19 cellular contexts compared by ENCODE assay signal in the genomic region with DNA sequence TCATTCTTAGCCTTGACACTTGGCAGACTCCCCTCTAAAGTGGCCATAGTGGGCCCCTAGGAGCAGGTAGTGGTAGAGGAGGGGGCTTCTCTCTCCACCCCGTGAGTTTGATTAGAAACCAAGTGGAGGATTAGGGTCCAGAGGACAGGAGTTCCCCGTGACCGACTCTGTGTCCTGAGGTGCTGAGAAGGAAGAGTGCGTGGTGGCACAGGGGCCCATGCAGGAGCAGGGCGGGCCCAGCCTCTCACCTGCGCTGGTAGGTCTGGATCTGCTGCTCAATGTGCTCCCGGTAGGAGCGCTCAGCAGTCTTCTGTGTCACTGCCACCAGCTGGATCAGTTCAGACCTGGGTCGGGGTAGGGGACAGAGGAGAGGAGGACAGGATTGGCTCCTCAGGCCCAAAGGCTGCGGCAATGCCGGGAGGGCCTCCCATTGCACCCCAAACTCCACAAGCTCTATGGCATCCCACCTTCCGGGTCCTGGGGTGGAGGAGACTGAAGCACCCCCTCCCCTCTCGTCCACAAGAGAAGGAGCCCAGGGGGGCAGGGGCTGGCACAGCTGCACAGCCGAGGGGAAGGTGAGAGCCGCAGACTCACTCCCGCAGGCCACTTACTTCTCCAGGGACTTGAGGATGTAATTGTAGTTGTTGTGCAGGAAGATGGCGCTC. TPM values are rescaled to one million over a fixed set of nuclear protein-coding genes. Genes with fewer than 3 reads are reported as not detected.
DNase-seq lines count a peak whose midpoint lies in the region; ATAC-seq and TF ChIP-seq lines count a peak whose summit lies in the region.
"Had no signal": no experiment of that assay in that cellular context is flagged by ENCODE, and none has a peak within 500 bp of the region (broad histone marks: within the 10 kb centered on the region; RNA-seq: fewer than 3 reads in every experiment).

No MANE protein-coding gene starts in this region.

- peak; percentile 19 for DNase-seq in DMS79 treated with DMSO at 0.1 percent for 48 hours (lab: John Stamatoyannopoulos, UW)
- no peak for DNase-seq in DMS79 (lab: John Stamatoyannopoulos, UW)
- DNase-seq in cardiac septum (ENCODE audit: low spot score) = peak; percentile 67
- DNase-seq in left ventricle myocardium superior = no peak
- peak; percentile 9 for DNase-seq in left kidney (ENCODE audit: low read depth, low spot score)
- DNase-seq in stimulated activated effector memory CD8-positive, alpha-beta T cell treated with anti-CD3 and anti-CD28 coated beads, Interleukin-12 subunit alpha, Interleukin-12 subunit beta, amount 100 ng/mL, for 72 hours (ENCODE audit: low spot score in 2 of 2) = no peak
- no peak for DNase-seq in glomerular visceral epithelial cell (ENCODE audit: extremely low spot score)
- no peak for DNase-seq in psoas muscle
- DNase-seq: Caco-2 had no signal

- no peak for TF ChIP-seq CTCF in psoas muscle (IDR thresholded peaks at IDR 0.05)

- H3K36me3 Mint-ChIP-seq in stimulated activated effector memory CD8-positive, alpha-beta T cell treated with anti-CD3 and anti-CD28 coated beads, Interleukin-12 subunit alpha, Interleukin-12 subunit beta, amount 100 ng/mL, for 72 hours = peaks cover 38% of the 10 kb centered on the region

- H3K4me1 Mint-ChIP-seq in stimulated activated effector memory CD8-positive, alpha-beta T cell treated with anti-CD3 and anti-CD28 coated beads, Interleukin-12 subunit alpha, Interleukin-12 subunit beta, amount 100 ng/mL, for 72 hours = peaks cover 5% of the 10 kb centered on the region
- H3K4me1 Mint-ChIP-seq: CD14-positive monocyte had no signal

- no peak for ATAC-seq in left ventricle myocardium superior
- ATAC-seq in stimulated activated effector memory CD8-positive, alpha-beta T cell treated with anti-CD3 and anti-CD28 coated beads, Interleukin-12 subunit alpha, Interleukin-12 subunit beta, amount 100 ng/mL, for 72 hours = no peak
- no peak for ATAC-seq in psoas muscle
- ATAC-seq: GM12878, HepG2 had no signal

- peaks cover 5 to 80% of the 10 kb centered on the region in 2 donors for H3K36me3 ChIP-seq in psoas muscle (ENCODE audit: insufficient read depth in 1 of 2, low read depth in 1 of 2)

- no peak overlapping the region for H3K27ac ChIP-seq in psoas muscle
- H3K27ac ChIP-seq: 22Rv1 had no signal

- intact Hi-C loops in cardiac septum (cut with DNase I) (no loop called here), left ventricle myocardium superior (cut with micrococcal nuclease) (no loop called here), psoas muscle (cut with DNase I) (no loop called here)

- WGBS in psoas muscle, 3 donors = 80 to 86% (median 82%) methylated on average over 17 of the region's 17 CpGs

- peak overlapping the region; percentile 52 for H3K27ac Mint-ChIP-seq in stimulated activated effector memory CD8-positive, alpha-beta T cell treated with anti-CD3 and anti-CD28 coated beads, Interleukin-12 subunit alpha, Interleukin-12 subunit beta, amount 100 ng/mL, for 72 hours
- H3K27ac Mint-ChIP-seq: CD14-positive monocyte had no signal

- no peaks in the 10 kb centered on the region for H3K9me3 ChIP-seq in psoas muscle
- H3K9me3 ChIP-seq: Caco-2 had no signal

- no peaks in the 10 kb centered on the region for H3K27me3 ChIP-seq in psoas muscle (ENCODE audit: insufficient read depth in 3 of 3, low read length in 2 of 3)

- H3K4me1 ChIP-seq in psoas muscle = no peaks in the 10 kb centered on the region
- H3K4me1 ChIP-seq: Caco-2 had no signal

- no peak overlapping the region for H3K4me3 ChIP-seq in psoas muscle
- H3K4me3 ChIP-seq: GM12878 had no signal

- no peaks in the 10 kb centered on the region for H3K9me3 Mint-ChIP-seq in stimulated activated effector memory CD8-positive, alpha-beta T cell treated with anti-CD3 and anti-CD28 coated beads, Interleukin-12 subunit alpha, Interleukin-12 subunit beta, amount 100 ng/mL, for 72 hours
- H3K9me3 Mint-ChIP-seq: CD14-positive monocyte; CD8-positive, alpha-beta memory T cell had no signal

- H3K4me3 Mint-ChIP-seq in stimulated activated effector memory CD8-positive, alpha-beta T cell treated with anti-CD3 and anti-CD28 coated beads, Interleukin-12 subunit alpha, Interleukin-12 subunit beta, amount 100 ng/mL, for 72 hours = no peak overlapping the region
- H3K4me3 Mint-ChIP-seq: CD14-positive monocyte; CD8-positive, alpha-beta memory T cell had no signal

RNA-seq across cellular contexts. Expression of a gene that starts 6.2 kb away (rescaled TPM):
- total RNA-seq in cardiac septum (not detected), left ventricle myocardium superior (not detected), psoas muscle (under 1 TPM in 1 of 4 donors, not detected in 3; 0.08 TPM)
- 1 to 10 TPM in 2 of 3 donors, under 1 TPM in 1; 0.98 to 1.6 (median 1.4) TPM for polyA plus RNA-seq in psoas muscle
- total RNA-seq: A673, Daoy, G401, H4 had no signal
- polyA plus RNA-seq: CD14-positive monocyte had no signal

RNA-seq across cellular contexts. Expression of a gene that starts 10.6 kb away (rescaled TPM):
- total RNA-seq in cardiac septum (not detected), left ventricle myocardium superior (not detected), psoas muscle (under 1 TPM in 1 of 4 donors, not detected in 3; 0.22 TPM)
- under 1 TPM; 0.05 to 0.16 (median 0.13) TPM for polyA plus RNA-seq in psoas muscle
- total RNA-seq: A673, Daoy had no signal
- polyA plus RNA-seq: BJ; CD8-positive, alpha-beta memory T cell had no signal

RNA-seq across cellular contexts. Expression of a gene that starts 12.9 kb away (rescaled TPM):
- total RNA-seq in cardiac septum (53.9 TPM), left ventricle myocardium superior (66.1 TPM), psoas muscle (100 to 1,000 TPM in 2 of 4 donors, 10 to 100 TPM in 2; 87.3 to 117 (median 104) TPM)
- 100 to 1,000 TPM in 1 of 3 donors, 10 to 100 TPM in 2; 72.4 to 141 (median 88.8) TPM for polyA plus RNA-seq in psoas muscle

RNA-seq across cellular contexts. Expression of a gene that starts 18.4 kb away (rescaled TPM):
- total RNA-seq in cardiac septum (86.9 TPM), left ventricle myocardium superior (82.2 TPM), psoas muscle (10 to 100 TPM; 56.0 to 61.0 (median 58.3) TPM)
- polyA plus RNA-seq in psoas muscle = 10 to 100 TPM; 26.3 to 51.6 (median 43.7) TPM

RNA-seq across cellular contexts. Expression of a gene that starts 55.8 kb away (rescaled TPM):
- total RNA-seq in cardiac septum (not detected), left ventricle myocardium superior (not detected), psoas muscle (under 1 TPM in 2 of 4 donors, not detected in 2; 0.11 to 0.15 TPM)
- under 1 TPM; 0.07 to 0.11 (median 0.09) TPM for polyA plus RNA-seq in psoas muscle
- total RNA-seq: Daoy, GM12878, H4 had no signal
- polyA plus RNA-seq: BJ, CD14-positive monocyte, GM12878 had no signal

Comparison
In these comparisons a context has a peak if more than half of its experiments do, and no peak if none do; other contexts are left out.
1. DNase-seq: peak in DMS79 treated with DMSO at 0.1 percent for 48 hours (single experiment), cardiac septum (single experiment) and left kidney (single experiment); none in DMS79 (single experiment), left ventricle myocardium superior (single experiment), stimulated activated effector memory CD8-positive, alpha-beta T cell treated with anti-CD3 and anti-CD28 coated beads, Interleukin-12 subunit alpha, Interleukin-12 subunit beta, amount 100 ng/mL, for 72 hours (0 of 2), glomerular visceral epithelial cell (single experiment) and psoas muscle (0 of 2).